In the genomic region with DNA sequence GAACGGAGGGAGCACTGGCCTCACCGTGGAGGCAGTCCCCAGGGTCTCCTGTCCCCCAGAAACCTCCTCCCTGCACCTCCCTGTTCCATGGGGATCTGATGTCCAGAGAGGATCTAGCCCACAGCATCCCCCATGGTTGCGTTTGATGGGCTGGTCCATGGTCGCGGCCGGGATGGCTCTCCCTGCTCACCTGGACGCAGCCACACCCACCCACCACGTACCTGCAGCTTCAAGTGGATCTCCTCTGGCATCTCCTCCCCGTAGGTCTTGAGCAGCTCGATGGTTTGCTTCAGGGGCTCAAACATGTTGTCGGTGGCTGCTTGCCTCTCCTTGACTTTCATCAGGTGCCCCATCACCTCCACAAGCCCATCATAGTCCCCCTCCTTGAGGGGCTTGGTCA, we compare ENCODE assay signal across 18 cellular contexts. TPM values are rescaled to one million over a fixed set of nuclear protein-coding genes. Genes with fewer than 3 reads are reported as not detected.
DNase-seq lines count a peak whose midpoint lies in the region; ATAC-seq, FAIRE-seq and TF ChIP-seq lines count a peak whose summit lies in the region.
"Had no signal": no experiment of that assay in that cellular context is flagged by ENCODE, and none has a peak within 500 bp of the region (broad histone marks: within the 10 kb centered on the region; RNA-seq: fewer than 3 reads in every experiment).

No MANE protein-coding gene starts in this region.

- POLR2A ChIA-PET in SK-N-SH (lab: Yijun Ruan, JAX) = no interaction called here

- no peak for TF ChIP-seq EP300 in SK-N-SH (IDR thresholded peaks at IDR 0.05; ENCODE audit: borderline replicate concordance in 1 of 2, low read depth in 1 of 2, low read length in 1 of 2)

- H3K27ac ChIP-seq in RWPE2 (ENCODE audit: poor library complexity, severe bottlenecking) (no peak overlapping the region), kidney (ENCODE audit: low read depth in 2 of 2, low read length in 2 of 2) (no peak overlapping the region), SK-N-SH (ENCODE audit: low read depth in 2 of 2, low read length in 1 of 2) (no peak overlapping the region), prostate gland (no peak overlapping the region)
- H3K27ac ChIP-seq: 22Rv1 had no signal

- no peak overlapping the region for H2AFZ ChIP-seq in SK-N-SH (ENCODE audit: low read depth)
- H2AFZ ChIP-seq: GM23338 had no signal

- no peak for TF ChIP-seq POLR2A in prostate gland (IDR thresholded peaks at IDR 0.05)

- DNase-seq in DMS53 (lab: John Stamatoyannopoulos, UW) (peak; percentile 63), DMS53 treated with DMSO at 0.1 percent for 48 hours (lab: John Stamatoyannopoulos, UW; ENCODE audit: unreplicated experiment) (no peak), RWPE2 (ENCODE audit: low spot score) (peak; percentile 61), kidney (peak; percentile 39), posterior vena cava (ENCODE audit: low spot score) (peak; percentile 48), SK-N-SH (no peak), prostate gland (ENCODE audit: low spot score) (no peak)
- DNase-seq: Caco-2; CD8-positive, alpha-beta T cell; EL had no signal

- no peak overlapping the region for H3K9ac ChIP-seq in kidney (ENCODE audit: low read length in 2 of 2)
- no peak overlapping the region for H3K9ac ChIP-seq in SK-N-SH

- H3F3A ChIP-seq in SK-N-SH (replicated peaks; ENCODE audit: insufficient read depth) = no peaks in the 10 kb centered on the region

- no peak overlapping the region for H3K4me2 ChIP-seq in SK-N-SH
- H3K4me2 ChIP-seq: GM23338 had no signal

- CTCF ChIA-PET in SK-N-SH (lab: Yijun Ruan, JAX) = interaction anchor here (1.3 to 2.2 kb wide), 2 partner anchors 32 to 180 kb away, joined by 3 to 9 read pairs; no protein-coding TSS in a partner anchor

- H3K27me3 ChIP-seq in RWPE2 (ENCODE audit: insufficient read depth, poor library complexity, severe bottlenecking) (no peaks in the 10 kb centered on the region), SK-N-SH (ENCODE audit: insufficient read depth) (no peaks in the 10 kb centered on the region), prostate gland (replicated peaks; ENCODE audit: insufficient read depth) (no peaks in the 10 kb centered on the region)

- intact Hi-C loops in kidney (cut with DNase I) = no loop called here
- intact Hi-C loops in posterior vena cava (cut with DNase I) = no loop called here
- intact Hi-C loops in prostate gland (cut with DNase I) = no loop called here

- H3K4me3 ChIP-seq in RWPE2 (ENCODE audit: severe bottlenecking) = no peak overlapping the region
- no peak overlapping the region for H3K4me3 ChIP-seq in kidney (ENCODE audit: low read length in 2 of 2)
- no peak overlapping the region for H3K4me3 ChIP-seq in SK-N-SH (ENCODE audit: low read depth in 2 of 2, low read length in 1 of 2)
- no peak overlapping the region for H3K4me3 ChIP-seq in prostate gland
- H3K4me3 ChIP-seq: GM23338 had no signal

- no peaks in the 10 kb centered on the region for H3K9me2 ChIP-seq in SK-N-SH

- H3K9me3 ChIP-seq in RWPE2 (ENCODE audit: severe bottlenecking) (no peaks in the 10 kb centered on the region), kidney (ENCODE audit: control insufficient read depth in 1 of 2, low read length in 2 of 2) (no peaks in the 10 kb centered on the region), SK-N-SH (no peaks in the 10 kb centered on the region), prostate gland (no peaks in the 10 kb centered on the region)
- H3K9me3 ChIP-seq: Caco-2 had no signal

- no peaks in the 10 kb centered on the region for H3K79me2 ChIP-seq in SK-N-SH (ENCODE audit: insufficient read depth)

- FAIRE-seq in kidney (lab: Jason Lieb, UNC) = no peak
- FAIRE-seq: G401.6, GM12891, HepG2, HTR-8/SVneo had no signal

- peaks cover 7% of the 10 kb centered on the region for H3K4me1 ChIP-seq in RWPE2 (ENCODE audit: insufficient read depth, poor library complexity, severe bottlenecking)
- H3K4me1 ChIP-seq in kidney (ENCODE audit: control insufficient read depth in 1 of 2, insufficient read depth in 1 of 2, low read depth in 1 of 2, low read length in 2 of 2) = no peaks in the 10 kb centered on the region
- H3K4me1 ChIP-seq in SK-N-SH (ENCODE audit: control insufficient read depth in 1 of 2, insufficient read depth in 2 of 2, low read depth in 1 of 2, low read length in 1 of 2) = peaks cover 0 to 10% of the 10 kb centered on the region in 2 experiments; a peak in 1 of 4 replicates
- no peaks in the 10 kb centered on the region for H3K4me1 ChIP-seq in prostate gland (replicated peaks)

- H3K36me3 ChIP-seq in RWPE2 (ENCODE audit: low read depth) = no peaks in the 10 kb centered on the region
- H3K36me3 ChIP-seq in kidney (ENCODE audit: control insufficient read depth in 1 of 2, insufficient read depth in 2 of 2, low read length in 2 of 2) = no peaks in the 10 kb centered on the region
- H3K36me3 ChIP-seq in SK-N-SH (replicated peaks in 1 of 2; ENCODE audit: control insufficient read depth in 1 of 2, insufficient read depth in 2 of 2, low read length in 1 of 2) = no peaks in the 10 kb centered on the region
- H3K36me3 ChIP-seq in prostate gland = no peaks in the 10 kb centered on the region

- no peak for TF ChIP-seq RAD21 in SK-N-SH (IDR thresholded peaks at IDR 0.05; ENCODE audit: low read length)

- ATAC-seq in RWPE2 (ENCODE audit: low read depth) (no peak), SK-N-SH treated with all-trans-retinoic acid at 6 μM for 48 hours (no peak)
- ATAC-seq: CD8-positive, alpha-beta T cell; HepG2 had no signal

- TF ChIP-seq CTCF in RWPE2 (IDR thresholded peaks at IDR 0.05; ENCODE audit: poor library complexity, severe bottlenecking) = no peak
- TF ChIP-seq CTCF in kidney (IDR thresholded peaks at IDR 0.05; ENCODE audit: borderline replicate concordance, extremely low read depth, insufficient read depth) = no peak
- no peak for TF ChIP-seq CTCF in SK-N-SH (IDR thresholded peaks at IDR 0.05)
- no peak for TF ChIP-seq CTCF in prostate gland (IDR thresholded peaks at IDR 0.05)

- no peaks in the 10 kb centered on the region for H4K20me1 ChIP-seq in SK-N-SH (ENCODE audit: insufficient read depth)

- 80% methylated on average over 11 of the region's 11 CpGs for whole genome bisulfite sequencing in SK-N-SH (ENCODE audit: low lambda C conversion rate)
- 88% methylated on average over 10 of the region's 11 CpGs for WGBS in prostate gland

TF ChIP-seq in SK-N-SH, 30 proteins besides CTCF, POLR2A, EP300 and RAD21 (continues in another document):
- TF ChIP-seq, protein P1, sequence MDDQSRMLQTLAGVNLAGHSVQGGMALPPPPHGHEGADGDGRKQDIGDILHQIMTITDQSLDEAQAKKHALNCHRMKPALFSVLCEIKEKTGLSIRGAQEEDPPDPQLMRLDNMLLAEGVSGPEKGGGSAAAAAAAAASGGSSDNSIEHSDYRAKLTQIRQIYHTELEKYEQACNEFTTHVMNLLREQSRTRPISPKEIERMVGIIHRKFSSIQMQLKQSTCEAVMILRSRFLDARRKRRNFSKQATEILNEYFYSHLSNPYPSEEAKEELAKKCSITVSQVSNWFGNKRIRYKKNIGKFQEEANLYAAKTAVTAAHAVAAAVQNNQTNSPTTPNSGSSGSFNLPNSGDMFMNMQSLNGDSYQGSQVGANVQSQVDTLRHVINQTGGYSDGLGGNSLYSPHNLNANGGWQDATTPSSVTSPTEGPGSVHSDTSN (IDR thresholded peaks at IDR 0.05) = no peak
- TF ChIP-seq, protein P2, sequence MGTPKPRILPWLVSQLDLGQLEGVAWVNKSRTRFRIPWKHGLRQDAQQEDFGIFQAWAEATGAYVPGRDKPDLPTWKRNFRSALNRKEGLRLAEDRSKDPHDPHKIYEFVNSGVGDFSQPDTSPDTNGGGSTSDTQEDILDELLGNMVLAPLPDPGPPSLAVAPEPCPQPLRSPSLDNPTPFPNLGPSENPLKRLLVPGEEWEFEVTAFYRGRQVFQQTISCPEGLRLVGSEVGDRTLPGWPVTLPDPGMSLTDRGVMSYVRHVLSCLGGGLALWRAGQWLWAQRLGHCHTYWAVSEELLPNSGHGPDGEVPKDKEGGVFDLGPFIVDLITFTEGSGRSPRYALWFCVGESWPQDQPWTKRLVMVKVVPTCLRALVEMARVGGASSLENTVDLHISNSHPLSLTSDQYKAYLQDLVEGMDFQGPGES (IDR thresholded peaks at IDR 0.05; ENCODE audit: low read depth, low read length) = no peak

TF ChIP-seq in SK-N-SH treated with all-trans-retinoic acid at 6 μM for 48 hours, 23 proteins besides CTCF, POLR2A, EP300 and RAD21:
- TF ChIP-seq TCF4 (CRISPR knock-in tag; IDR thresholded peaks at IDR 0.05; ENCODE audit: borderline replicate concordance) = no peak
- no peak for TF ChIP-seq ISL1 (CRISPR knock-in tag; IDR thresholded peaks at IDR 0.05)
- no peak for TF ChIP-seq ZC3H10 (CRISPR knock-in tag; IDR thresholded peaks at IDR 0.05)
- TF ChIP-seq RARB (CRISPR knock-in tag; IDR thresholded peaks at IDR 0.05) = no peak

RNA-seq across cellular contexts. Expression of a gene that starts 47.9 kb away (rescaled TPM):
- 0.09 TPM for total RNA-seq in kidney
- 0.17 TPM for polyA plus RNA-seq in kidney (ENCODE audit: insufficient read depth, low read depth, low replicate concordance)
- total RNA-seq in posterior vena cava = under 1 TPM in 1 of 2 donors, not detected in 1; 0.10 TPM
- not detected in 2 replicates for polyA plus RNA-seq in SK-N-SH (2012; rRNA removed)
- polyA plus RNA-seq in SK-N-SH (2012; cell fraction: cytosol; rRNA removed) = under 0.01 TPM in 1 of 2 replicates, not detected in the other
- polyA plus RNA-seq in SK-N-SH (2012; cell fraction: nucleus; rRNA removed) = not detected in 2 replicates
- 1 to 10 TPM in 1 of 2 donors, under 1 TPM in 1; 0.87 to 6.9 TPM for total RNA-seq in prostate gland
- polyA plus RNA-seq: BJ had no signal

Comparison
In these comparisons a context has a peak if more than half of its experiments do, and no peak if none do; other contexts are left out.
1. DNase-seq: peak in DMS53 (single experiment), RWPE2 (single experiment), kidney (single experiment) and posterior vena cava (single experiment); none in DMS53 treated with DMSO at 0.1 percent for 48 hours (single experiment), SK-N-SH (single experiment) and prostate gland (single experiment).